In genomic region chr22:30424471-30425326, GRCh38 we compare ENCODE assay signal across 8 cellular contexts. TPM values are rescaled to one million over a fixed set of nuclear protein-coding genes. Genes with fewer than 3 reads are reported as not detected.
DNase-seq lines count a peak whose midpoint lies in the region; ATAC-seq and TF ChIP-seq lines count a peak whose summit lies in the region.

No MANE protein-coding gene starts in this region.

- H3K27me3 ChIP-seq in BE2C (no peaks in the 10 kb centered on the region), H7 (ENCODE audit: control insufficient read depth, insufficient read depth, low read length) (no peaks in the 10 kb centered on the region), foreskin keratinocyte (no peaks in the 10 kb centered on the region)

- H3K27ac ChIP-seq in foreskin keratinocyte, result peak overlapping the region; percentile 68

- H3K9me3 ChIP-seq in BE2C, result no peaks in the 10 kb centered on the region

- H3K36me3 ChIP-seq in BE2C (peaks cover 17% of the 10 kb centered on the region), H7 (replicated peaks; ENCODE audit: control insufficient read depth, insufficient read depth, low read length) (peaks cover 3% of the 10 kb centered on the region)

- TF ChIP-seq CTCF in BE2C (IDR thresholded peaks at IDR 0.05; ENCODE audit: low read depth, low read length), result 0 out of 2 replicates have a peak, but pooled peaks have one; percentile 8
- TF ChIP-seq CTCF in WI38 (IDR thresholded peaks at IDR 0.05; ENCODE audit: low read depth, low read length), result no peak
- peak; percentile 20 for TF ChIP-seq CTCF in foreskin keratinocyte (conservative IDR thresholded peaks at IDR 0.05)

- peak overlapping the region; percentile 87 for H3K4me3 ChIP-seq in BE2C (ENCODE audit: low read depth, low read length)
- H3K4me3 ChIP-seq in H7 (ENCODE audit: insufficient read depth, low read depth, low read length), result peak overlapping the region; percentile 85
- H3K4me3 ChIP-seq in WI38 (ENCODE audit: low read depth, low read length), result peak overlapping the region; percentile 77

- H3K4me1 ChIP-seq in BE2C (peaks cover 19% of the 10 kb centered on the region), foreskin keratinocyte (peaks cover 31% of the 10 kb centered on the region)

- DNase-seq in BE2C (no peak), H7 (no peak), foreskin keratinocyte (no peak), renal cortical epithelial cell (ENCODE audit: low read depth) (peak; percentile 52), NCI-H748 (lab: John Stamatoyannopoulos, UW; ENCODE audit: unreplicated experiment) (no peak), GM19240 (ENCODE audit: insufficient read length, low spot score) (no peak)

- ATAC-seq in foreskin keratinocyte (no peak), GM18873 (IDR thresholded peaks at IDR 0.05; ENCODE audit: low FRiP score, unreplicated experiment) (no peak)

RNA-seq across cellular contexts. Expression of gene MTFP1, which starts 0.9 kb away (rescaled TPM):
- polyA plus RNA-seq in BE2C (2012; ENCODE audit: insufficient read depth, insufficient read length, low read depth), result 112 TPM
- 96.3 and 117 TPM in 2 replicates for total RNA-seq in H7 (2014; rRNA removed; shearing (Covaris generic))
- total RNA-seq in foreskin keratinocyte (50.7 and 66.0 TPM in 2 replicates), renal cortical epithelial cell (26.5 and 45.3 TPM in 2 replicates)
- polyA plus RNA-seq in foreskin keratinocyte, result 74.0 and 90.2 TPM in 2 replicates

RNA-seq across cellular contexts. Expression of gene SEC14L2, which starts 27.9 kb away (rescaled TPM):
- 1.6 TPM for polyA plus RNA-seq in BE2C (2012; ENCODE audit: insufficient read depth, insufficient read length, low read depth)
- total RNA-seq in H7 (2014; rRNA removed; shearing (Covaris generic)), result 1.7 and 4.2 TPM in 2 replicates
- total RNA-seq in foreskin keratinocyte, result 31.7 and 43.0 TPM in 2 replicates
- 28.3 and 35.2 TPM in 2 replicates for polyA plus RNA-seq in foreskin keratinocyte
- total RNA-seq in renal cortical epithelial cell, result 57.3 and 97.9 TPM in 2 replicates

RNA-seq across cellular contexts. Expression of gene RNF215, which starts 37.5 kb away (rescaled TPM):
- polyA plus RNA-seq in BE2C (2012; ENCODE audit: insufficient read depth, insufficient read length, low read depth), result 16.6 TPM
- total RNA-seq in H7 (2014; rRNA removed; shearing (Covaris generic)), result 24.7 and 26.6 TPM in 2 replicates
- total RNA-seq in foreskin keratinocyte, result 9.2 and 12.0 TPM in 2 replicates
- polyA plus RNA-seq in foreskin keratinocyte, result 8.2 and 9.4 TPM in 2 replicates
- total RNA-seq in renal cortical epithelial cell, result 29.3 and 33.2 TPM in 2 replicates

RNA-seq across cellular contexts. Expression of gene SEC14L3, which starts 47.1 kb away (rescaled TPM):
- polyA plus RNA-seq in BE2C (2012; ENCODE audit: insufficient read depth, insufficient read length, low read depth), result not detected
- total RNA-seq in H7 (2014; rRNA removed; shearing (Covaris generic)), result not detected in 2 replicates
- not detected in 2 replicates for total RNA-seq in foreskin keratinocyte
- polyA plus RNA-seq in foreskin keratinocyte, result not detected in 2 replicates
- total RNA-seq in renal cortical epithelial cell, result not detected in 2 replicates
